In the genomic region with DNA sequence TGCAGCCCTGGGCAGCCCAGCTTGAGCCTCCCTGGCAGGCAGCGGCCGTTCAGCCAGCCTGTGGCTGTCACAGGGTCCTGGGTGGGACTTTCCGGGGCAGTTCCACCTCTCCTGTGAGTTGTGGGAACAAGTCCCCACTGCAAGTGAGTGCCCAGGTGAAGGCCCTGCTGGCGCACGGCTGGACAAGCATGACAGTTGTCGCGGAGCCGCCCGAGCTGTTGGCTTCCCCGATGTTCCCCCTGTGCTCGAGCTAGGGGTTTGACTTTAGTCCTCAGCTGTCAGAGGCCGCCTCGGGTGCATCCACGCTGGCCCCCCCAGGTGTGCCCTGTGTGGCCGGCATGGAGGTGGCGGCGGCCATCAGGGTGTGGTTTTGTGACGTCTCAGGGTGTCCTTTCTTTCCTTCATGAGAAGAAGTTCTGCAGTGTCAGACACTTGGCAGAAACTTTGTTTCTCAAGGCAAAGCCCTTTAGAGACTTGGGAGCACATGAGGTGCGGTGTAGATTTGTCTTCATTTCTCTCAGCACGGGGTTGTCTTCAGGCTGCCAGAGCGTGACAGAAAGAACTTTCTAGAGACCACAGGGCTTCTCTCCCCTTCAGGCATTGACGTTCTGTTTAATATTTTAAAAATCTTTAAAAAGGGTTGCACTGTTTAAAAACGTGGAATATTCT, we compare ENCODE assay signal across 16 cellular contexts.
DNase-seq lines count a peak whose midpoint lies in the region; ATAC-seq and TF ChIP-seq lines count a peak whose summit lies in the region.
"Had no signal": no experiment of that assay in that cellular context is flagged by ENCODE, and none has a peak within 500 bp of the region (broad histone marks: within the 10 kb centered on the region; RNA-seq: fewer than 3 reads in every experiment).

No MANE protein-coding gene starts in this region.

- H3K4me1 ChIP-seq in GM23338 (ENCODE audit: insufficient read depth), result peaks cover 27% of the 10 kb centered on the region
- H3K4me1 ChIP-seq in mesenchymal stem cell (ENCODE audit: control insufficient read depth, insufficient read depth, low read depth, low read length), result peaks cover 52% of the 10 kb centered on the region
- peaks cover 0 to 1% of the 10 kb centered on the region in 2 donors for H3K4me1 ChIP-seq in aorta (ENCODE audit: control insufficient read depth in 1 of 2, insufficient read depth in 2 of 2, low read length in 2 of 2)

- CTCF ChIA-PET in CD4-positive, alpha-beta T cell (lab: Charles Lee), result no interaction called here

- no peak for DNase-seq in CD4-positive, alpha-beta T cell
- no peak for DNase-seq in GM23338 (ENCODE audit: low spot score)
- DNase-seq in mesenchymal stem cell, result no peak
- DNase-seq in NCI-H446 (lab: John Stamatoyannopoulos, UW), result no peak
- DNase-seq in activated CD4-positive, alpha-beta T cell treated with anti-CD3 and anti-CD28 coated beads, Interleukin-2, amount 50 U/mL, for 1 hour, result no peak
- no peak for DNase-seq in aorta
- no peak for DNase-seq in NCI-H526 treated with DMSO at 0.1 percent for 48 hours (lab: John Stamatoyannopoulos, UW)
- DNase-seq: activated naive CD8-positive, alpha-beta T cell treated with anti-CD3 and anti-CD28 coated beads, Interleukin-2, amount 10 ng/mL, durations not matched to agents 7 days and 5 days; DND-41; foreskin fibroblast; KG1; NCI-H2029 treated with DMSO at 0.1 percent for 48 hours; NK-92 treated with Interleukin-12 subunit alpha and Interleukin-12 subunit beta, amount 100 ng/mL, for 24 hours; stimulated activated naive CD8-positive, alpha-beta T cell treated with anti-CD3 and anti-CD28 coated beads, Interleukin-15, amount 100 ng/mL, for 72 hours had no signal

- no peaks in the 10 kb centered on the region for H3K36me3 ChIP-seq in GM23338 (ENCODE audit: insufficient read depth)
- peaks cover 3 to 34% of the 10 kb centered on the region in 2 experiments for H3K36me3 ChIP-seq in mesenchymal stem cell (ENCODE audit: control insufficient read depth in 1 of 2, insufficient read depth in 2 of 2, low read depth in 1 of 2, low read length in 2 of 2)
- no peaks in the 10 kb centered on the region for H3K36me3 ChIP-seq in aorta (ENCODE audit: control insufficient read depth in 1 of 2, insufficient read depth in 2 of 2, low read length in 1 of 2)
- H3K36me3 ChIP-seq: right lobe of liver had no signal

- TF ChIP-seq CTCF in CD4-positive, alpha-beta T cell (IDR thresholded peaks at IDR 0.05), result no peak
- no peak for TF ChIP-seq CTCF in GM23338 (conservative IDR thresholded peaks at IDR 0.05; ENCODE audit: low read depth in 2 of 2)

- H3K27me3 Mint-ChIP-seq in CD4-positive, alpha-beta T cell, result peaks cover 11% of the 10 kb centered on the region
- peaks cover 41% of the 10 kb centered on the region for H3K27me3 Mint-ChIP-seq in GM23338 (ENCODE audit: insufficient read depth, low read depth, poor library complexity)
- H3K27me3 Mint-ChIP-seq in activated T-helper 17 cell treated with anti-CD3 and anti-CD28 coated beads, Interleukin-2, amount 50 U/mL, for 72 hours, result peaks cover 20% of the 10 kb centered on the region

- H3F3A ChIP-seq in GM23338 (replicated peaks; ENCODE audit: low read depth), result 0 out of 2 replicates have a peak, but pooled peaks cover 2% of the 10 kb centered on the region

- peaks cover 5% of the 10 kb centered on the region for H3K36me3 Mint-ChIP-seq in CD4-positive, alpha-beta T cell (ENCODE audit: low read depth)
- no peaks in the 10 kb centered on the region for H3K36me3 Mint-ChIP-seq in GM23338 (ENCODE audit: low read depth)
- H3K36me3 Mint-ChIP-seq in activated T-helper 17 cell treated with anti-CD3 and anti-CD28 coated beads, Interleukin-2, amount 50 U/mL, for 72 hours (ENCODE audit: low read depth), result no peaks in the 10 kb centered on the region
- H3K36me3 Mint-ChIP-seq: activated naive CD8-positive, alpha-beta T cell treated with anti-CD3 and anti-CD28 coated beads, Interleukin-2, amount 10 ng/mL, durations not matched to agents 7 days and 5 days had no signal

- ATAC-seq in CD4-positive, alpha-beta T cell (ENCODE audit: poor library complexity), result peak; percentile 11
- ATAC-seq in GM23338 (no peak), aorta (ENCODE audit: low FRiP score) (no peak)
- no peak for ATAC-seq in activated T-helper 17 cell treated with anti-CD3 and anti-CD28 coated beads, Interleukin-2, amount 50 U/mL, for 72 hours (replicated peaks)
- ATAC-seq: stimulated activated naive CD8-positive, alpha-beta T cell treated with anti-CD3 and anti-CD28 coated beads, Interleukin-15, amount 100 ng/mL, for 72 hours had no signal

- peaks cover 64% of the 10 kb centered on the region for H3K4me1 Mint-ChIP-seq in CD4-positive, alpha-beta T cell (ENCODE audit: low read depth)
- peaks cover 51% of the 10 kb centered on the region for H3K4me1 Mint-ChIP-seq in GM23338
- peaks cover 20% of the 10 kb centered on the region for H3K4me1 Mint-ChIP-seq in activated T-helper 17 cell treated with anti-CD3 and anti-CD28 coated beads, Interleukin-2, amount 50 U/mL, for 72 hours

- H3K14ac ChIP-seq in mesenchymal stem cell (ENCODE audit: low read length in 2 of 2), result peak overlapping the region in 1 of 2 experiments; percentile 10

- H2BK120ac ChIP-seq in mesenchymal stem cell (ENCODE audit: low read depth, low read length), result no peak overlapping the region

- peak overlapping the region; percentile 35 for H4K8ac ChIP-seq in mesenchymal stem cell (ENCODE audit: low read length)

- H2BK15ac ChIP-seq in mesenchymal stem cell (ENCODE audit: low read depth, poor library complexity, severe bottlenecking), result no peak overlapping the region

- H3K23ac ChIP-seq in mesenchymal stem cell (ENCODE audit: low read length in 2 of 2), result peak overlapping the region in 1 of 2 experiments; percentile 23

- peak overlapping the region in 1 of 2 experiments; percentile 34 for H2BK12ac ChIP-seq in mesenchymal stem cell (ENCODE audit: low read length in 2 of 2)

- intact Hi-C loops in CD4-positive, alpha-beta T cell (cut with DNase I, micrococcal nuclease), result no loop called here
- intact Hi-C loops in aorta (cut with DNase I), result loop anchor here in 1 of 2 donors (5.0 kb wide), 1 partner anchor 35 kb away; no protein-coding TSS in a partner anchor

- H4K91ac ChIP-seq in mesenchymal stem cell (ENCODE audit: low read length), result no peak overlapping the region

- POLR2A ChIA-PET in CD4-positive, alpha-beta T cell (lab: Charles Lee), result no interaction called here

- peak overlapping the region; percentile 24 to 55 for H3K4ac ChIP-seq in mesenchymal stem cell (ENCODE audit: low read depth in 1 of 2, low read length in 2 of 2)

- peak overlapping the region in 1 of 2 experiments; percentile 28 for H3K18ac ChIP-seq in mesenchymal stem cell (ENCODE audit: low read depth in 1 of 2, low read length in 2 of 2)

- H3K4me3 Mint-ChIP-seq in CD4-positive, alpha-beta T cell, result peak overlapping the region; percentile 42
- no peak overlapping the region for H3K4me3 Mint-ChIP-seq in GM23338
- peak overlapping the region; percentile 32 for H3K4me3 Mint-ChIP-seq in activated T-helper 17 cell treated with anti-CD3 and anti-CD28 coated beads, Interleukin-2, amount 50 U/mL, for 72 hours
- H3K4me3 Mint-ChIP-seq: activated naive CD8-positive, alpha-beta T cell treated with anti-CD3 and anti-CD28 coated beads, Interleukin-2, amount 10 ng/mL, durations not matched to agents 7 days and 5 days had no signal

- no peaks in the 10 kb centered on the region for H4K20me1 ChIP-seq in GM23338 (replicated peaks; ENCODE audit: insufficient read depth)

- no peak overlapping the region for H2BK5ac ChIP-seq in mesenchymal stem cell (ENCODE audit: low read depth, low read length, poor library complexity, severe bottlenecking)

- no peaks in the 10 kb centered on the region for H3K9me2 ChIP-seq in GM23338 (ENCODE audit: insufficient read depth)

- H3K27me3 ChIP-seq in CD4-positive, alpha-beta T cell (ENCODE audit: control insufficient read depth, insufficient read depth, low read length), result no peaks in the 10 kb centered on the region
- no peaks in the 10 kb centered on the region for H3K27me3 ChIP-seq in GM23338 (ENCODE audit: insufficient read depth)
- no peaks in the 10 kb centered on the region for H3K27me3 ChIP-seq in mesenchymal stem cell (ENCODE audit: control insufficient read depth in 1 of 2, insufficient read depth in 1 of 2, low read length in 2 of 2)
- H3K27me3 ChIP-seq in aorta (ENCODE audit: control insufficient read depth in 1 of 2, insufficient read depth in 2 of 2, low read length in 1 of 2), result no peaks in the 10 kb centered on the region
- H3K27me3 ChIP-seq: right lobe of liver had no signal

- no peak overlapping the region for H3K4me3 ChIP-seq in GM23338
- H3K4me3 ChIP-seq in mesenchymal stem cell (ENCODE audit: insufficient read depth in 1 of 2, low read depth in 1 of 2, low read length in 2 of 2), result no peak overlapping the region
- H3K4me3 ChIP-seq in aorta (ENCODE audit: low read length in 2 of 2), result no peak overlapping the region
- H3K4me3 ChIP-seq: right lobe of liver had no signal

- WGBS in mesenchymal stem cell, result 97% methylated on average over 23 of the region's 23 CpGs
- WGBS in aorta, 2 donors, result 90 to 93% methylated on average over 23 of the region's 23 CpGs

- no peaks in the 10 kb centered on the region for H3K79me2 ChIP-seq in GM23338 (replicated peaks; ENCODE audit: insufficient read depth)

- no peak overlapping the region for H3K27ac ChIP-seq in CD4-positive, alpha-beta T cell (ENCODE audit: low read depth, low read length)
- H3K27ac ChIP-seq in GM23338 (ENCODE audit: low read depth) (no peak overlapping the region), mesenchymal stem cell (ENCODE audit: low read length, poor library complexity, severe bottlenecking) (no peak overlapping the region), aorta (ENCODE audit: low read depth in 1 of 2, low read length in 2 of 2) (no peak overlapping the region)

- no peak overlapping the region for H3K9ac ChIP-seq in mesenchymal stem cell (ENCODE audit: low read length)

- peaks cover 49% of the 10 kb centered on the region for H3K79me1 ChIP-seq in mesenchymal stem cell (replicated peaks; ENCODE audit: low read length, poor library complexity, severe bottlenecking)

- no peaks in the 10 kb centered on the region for H3K9me3 Mint-ChIP-seq in CD4-positive, alpha-beta T cell
- no peaks in the 10 kb centered on the region for H3K9me3 Mint-ChIP-seq in GM23338
- H3K9me3 Mint-ChIP-seq in activated T-helper 17 cell treated with anti-CD3 and anti-CD28 coated beads, Interleukin-2, amount 50 U/mL, for 72 hours, result no peaks in the 10 kb centered on the region
- H3K9me3 Mint-ChIP-seq: activated naive CD8-positive, alpha-beta T cell treated with anti-CD3 and anti-CD28 coated beads, Interleukin-2, amount 10 ng/mL, durations not matched to agents 7 days and 5 days; stimulated activated naive CD8-positive, alpha-beta T cell treated with anti-CD3 and anti-CD28 coated beads, Interleukin-15, amount 100 ng/mL, for 72 hours had no signal

- H3K4me2 ChIP-seq in GM23338 (peak overlapping the region; percentile 62; the same call in 1 of the 2 replicates), mesenchymal stem cell (ENCODE audit: low read length, poor library complexity, severe bottlenecking) (no peak overlapping the region)

- H2AK5ac ChIP-seq in mesenchymal stem cell (ENCODE audit: low read length, severe bottlenecking), result peak overlapping the region; percentile 42

- H2AFZ ChIP-seq in GM23338, result no peak overlapping the region
- H2AFZ ChIP-seq in mesenchymal stem cell (ENCODE audit: low read depth, low read length), result no peak overlapping the region

- no peaks in the 10 kb centered on the region for H3K9me3 ChIP-seq in CD4-positive, alpha-beta T cell (ENCODE audit: control insufficient read depth, low read length)
- no peaks in the 10 kb centered on the region for H3K9me3 ChIP-seq in mesenchymal stem cell (ENCODE audit: control insufficient read depth, low read length)
- H3K9me3 ChIP-seq in aorta (ENCODE audit: control insufficient read depth, low read length), result no peaks in the 10 kb centered on the region
- H3K9me3 ChIP-seq: right lobe of liver had no signal

- peak overlapping the region; percentile 42 for H3K27ac Mint-ChIP-seq in CD4-positive, alpha-beta T cell
- no peak overlapping the region for H3K27ac Mint-ChIP-seq in GM23338
- H3K27ac Mint-ChIP-seq in activated T-helper 17 cell treated with anti-CD3 and anti-CD28 coated beads, Interleukin-2, amount 50 U/mL, for 72 hours, result no peak overlapping the region
- H3K27ac Mint-ChIP-seq: activated naive CD8-positive, alpha-beta T cell treated with anti-CD3 and anti-CD28 coated beads, Interleukin-2, amount 10 ng/mL, durations not matched to agents 7 days and 5 days; stimulated activated naive CD8-positive, alpha-beta T cell treated with anti-CD3 and anti-CD28 coated beads, Interleukin-15, amount 100 ng/mL, for 72 hours had no signal
